ENCODE assay signal across 10 cellular contexts in the genomic region with DNA sequence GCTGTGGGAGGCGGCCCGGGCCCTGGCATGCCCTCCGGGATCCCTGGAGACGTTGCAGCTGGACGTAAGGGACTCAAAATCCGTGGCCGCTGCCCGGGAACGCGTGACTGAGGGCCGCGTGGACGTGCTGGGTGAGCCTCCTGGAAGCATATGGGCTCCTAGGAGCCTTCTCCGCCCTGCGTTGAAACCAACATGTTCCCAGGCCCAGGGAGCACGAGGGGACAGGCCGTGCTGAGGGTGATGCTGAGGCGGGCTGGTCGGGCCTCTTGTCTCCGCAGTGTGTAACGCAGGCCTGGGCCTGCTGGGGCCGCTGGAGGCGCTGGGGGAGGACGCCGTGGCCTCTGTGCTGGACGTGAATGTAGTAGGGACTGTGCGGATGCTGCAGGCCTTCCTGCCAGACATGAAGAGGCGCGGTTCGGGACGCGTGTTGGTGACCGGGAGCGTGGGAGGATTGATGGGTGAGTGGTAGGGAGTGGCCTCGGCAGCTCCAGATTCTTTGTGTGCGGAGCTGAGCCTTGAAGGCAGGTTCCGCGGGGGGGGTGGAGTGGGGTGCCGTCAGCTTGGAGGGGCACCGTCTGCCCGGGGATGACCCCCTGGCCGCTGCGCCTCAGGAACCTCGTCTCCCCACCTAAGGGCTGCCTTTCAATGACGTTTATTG. TPM values are rescaled to one million over a fixed set of nuclear protein-coding genes. Genes with fewer than 3 reads are reported as not detected.
A peak's percentile ranks its signal among the peaks of the same experiment; 100 is the strongest.
DNase-seq lines count a peak whose midpoint lies in the region; ATAC-seq lines count a peak whose summit lies in the region.
"Had no signal": no experiment of that assay in that cellular context is flagged by ENCODE, and none has a peak within 500 bp of the region (broad histone marks: within the 10 kb centered on the region; RNA-seq: fewer than 3 reads in every experiment).

No MANE protein-coding gene starts in this region.

- no peak for ATAC-seq in activated CD8-positive, alpha-beta memory T cell treated with anti-CD3 and anti-CD28 coated beads, Interleukin-2, amount 10 ng/mL, durations not matched to agents 7 days and 5 days
- ATAC-seq in GM21786 (IDR thresholded peaks at IDR 0.05; ENCODE audit: unreplicated experiment) (no peak), HG03432 (IDR thresholded peaks at IDR 0.05; ENCODE audit: unreplicated experiment) (no peak)

- peaks cover 3% of the 10 kb centered on the region for H3K36me3 Mint-ChIP-seq in activated CD8-positive, alpha-beta memory T cell treated with anti-CD3 and anti-CD28 coated beads, Interleukin-2, amount 10 ng/mL, durations not matched to agents 7 days and 5 days
- peaks cover 1% of the 10 kb centered on the region for H3K36me3 Mint-ChIP-seq in activated T-helper 1 cell treated with anti-CD3 and anti-CD28 coated beads, Interleukin-12 subunit alpha, Interleukin-12 subunit beta, Interleukin-2, Interleukin-4 antibody, amounts not matched to agents 30 ng/mL and 10 ng/mL and 1 ng/mL, durations not matched to agents 14 hours and 24 hours and 36 hours (ENCODE audit: low read depth)

- H3K27ac ChIP-seq in iPS-18a (ENCODE audit: low read length): no peak overlapping the region
- peak overlapping the region; percentile 75 for H3K27ac ChIP-seq in subcutaneous abdominal adipose tissue (ENCODE audit: low read depth, low read length)

- DNase-seq in activated CD8-positive, alpha-beta memory T cell treated with anti-CD3 and anti-CD28 coated beads, Interleukin-2, amount 10 ng/mL, durations not matched to agents 7 days and 5 days: no peak
- DNase-seq in activated CD8-positive, alpha-beta memory T cell treated with anti-CD3 and anti-CD28 coated beads for 24 hours: no peak
- DNase-seq in activated T-helper 1 cell treated with anti-CD3 and anti-CD28 coated beads, Interleukin-12 subunit alpha, Interleukin-12 subunit beta, Interleukin-2, Interleukin-4 antibody, amounts not matched to agents 30 ng/mL and 10 ng/mL and 1 ng/mL, durations not matched to agents 14 hours and 24 hours and 36 hours (ENCODE audit: low spot score): no peak
- DNase-seq in HK-2 (ENCODE audit: unreplicated experiment): no peak
- DNase-seq: NCI-H1930 had no signal

- H3K27me3 ChIP-seq in iPS-18a (ENCODE audit: control insufficient read depth, insufficient read depth, low read length) (peaks cover 8% of the 10 kb centered on the region), subcutaneous abdominal adipose tissue (ENCODE audit: control insufficient read depth in 5 of 5, insufficient read depth in 4 of 5, low read length in 5 of 5) (peaks cover 0 to 6% (median 0%) of the 10 kb centered on the region in 5 donors)

- intact Hi-C loops in activated T-helper 1 cell treated with anti-CD3 and anti-CD28 coated beads, Interleukin-12 subunit alpha, Interleukin-12 subunit beta, Interleukin-2, Interleukin-4 antibody, amounts not matched to agents 30 ng/mL and 10 ng/mL and 1 ng/mL, durations not matched to agents 14 hours and 24 hours and 36 hours (cut with micrococcal nuclease): no loop called here

- H3K9me3 ChIP-seq in iPS-18a (ENCODE audit: control insufficient read depth, low read depth, low read length) (no peaks in the 10 kb centered on the region), subcutaneous abdominal adipose tissue (ENCODE audit: control insufficient read depth in 5 of 5, low read length in 5 of 5) (no peaks in the 10 kb centered on the region)
- H3K9me3 ChIP-seq: left lung had no signal

- H3K27me3 Mint-ChIP-seq in activated CD8-positive, alpha-beta memory T cell treated with anti-CD3 and anti-CD28 coated beads, Interleukin-2, amount 10 ng/mL, durations not matched to agents 7 days and 5 days: no peaks in the 10 kb centered on the region
- no peaks in the 10 kb centered on the region for H3K27me3 Mint-ChIP-seq in activated T-helper 1 cell treated with anti-CD3 and anti-CD28 coated beads, Interleukin-12 subunit alpha, Interleukin-12 subunit beta, Interleukin-2, Interleukin-4 antibody, amounts not matched to agents 30 ng/mL and 10 ng/mL and 1 ng/mL, durations not matched to agents 14 hours and 24 hours and 36 hours (ENCODE audit: insufficient read depth)

- H3K4me3 Mint-ChIP-seq in activated CD8-positive, alpha-beta memory T cell treated with anti-CD3 and anti-CD28 coated beads, Interleukin-2, amount 10 ng/mL, durations not matched to agents 7 days and 5 days: peak overlapping the region; percentile 85
- H3K4me3 Mint-ChIP-seq in activated T-helper 1 cell treated with anti-CD3 and anti-CD28 coated beads, Interleukin-12 subunit alpha, Interleukin-12 subunit beta, Interleukin-2, Interleukin-4 antibody, amounts not matched to agents 30 ng/mL and 10 ng/mL and 1 ng/mL, durations not matched to agents 14 hours and 24 hours and 36 hours: peak overlapping the region; percentile 94

- CTCF ChIA-PET in activated CD8-positive, alpha-beta memory T cell treated with anti-CD3 and anti-CD28 coated beads, Interleukin-2, amount 10 ng/mL, durations not matched to agents 7 days and 5 days (lab: Charles Lee): interaction anchor here (1.1 to 2.4 kb wide), 5 partner anchors 11 to 25 kb away, joined by 3 to 18 read pairs (median 6); a partner anchor contains a TSS

- H3K4me1 Mint-ChIP-seq in activated CD8-positive, alpha-beta memory T cell treated with anti-CD3 and anti-CD28 coated beads, Interleukin-2, amount 10 ng/mL, durations not matched to agents 7 days and 5 days: peaks cover 30% of the 10 kb centered on the region
- H3K4me1 Mint-ChIP-seq in activated T-helper 1 cell treated with anti-CD3 and anti-CD28 coated beads, Interleukin-12 subunit alpha, Interleukin-12 subunit beta, Interleukin-2, Interleukin-4 antibody, amounts not matched to agents 30 ng/mL and 10 ng/mL and 1 ng/mL, durations not matched to agents 14 hours and 24 hours and 36 hours (ENCODE audit: low read depth): peaks cover 14% of the 10 kb centered on the region

- H3K27ac Mint-ChIP-seq in activated CD8-positive, alpha-beta memory T cell treated with anti-CD3 and anti-CD28 coated beads, Interleukin-2, amount 10 ng/mL, durations not matched to agents 7 days and 5 days: no peak overlapping the region
- peak overlapping the region; percentile 95 for H3K27ac Mint-ChIP-seq in activated T-helper 1 cell treated with anti-CD3 and anti-CD28 coated beads, Interleukin-12 subunit alpha, Interleukin-12 subunit beta, Interleukin-2, Interleukin-4 antibody, amounts not matched to agents 30 ng/mL and 10 ng/mL and 1 ng/mL, durations not matched to agents 14 hours and 24 hours and 36 hours

- H3K4me3 ChIP-seq in iPS-18a (ENCODE audit: low read length) (peak overlapping the region; percentile 90), subcutaneous abdominal adipose tissue (ENCODE audit: low read depth in 1 of 5, low read length in 5 of 5) (peak overlapping the region in 3 of 5 donors; percentile 89 to 94 (median 91))

- H3K9ac ChIP-seq in iPS-18a (ENCODE audit: low read length) (no peak overlapping the region), subcutaneous abdominal adipose tissue (ENCODE audit: low read length in 5 of 5) (peak overlapping the region in 3 of 5 donors; percentile 89 to 91 (median 89))

- H3K36me3 ChIP-seq in iPS-18a (ENCODE audit: control insufficient read depth, low read depth, low read length): no peaks in the 10 kb centered on the region
- H3K36me3 ChIP-seq in subcutaneous abdominal adipose tissue (ENCODE audit: control insufficient read depth in 5 of 5, insufficient read depth in 5 of 5, low read length in 5 of 5): no peaks in the 10 kb centered on the region
- H3K36me3 ChIP-seq: left lung had no signal

- H3K4me1 ChIP-seq in iPS-18a (ENCODE audit: control insufficient read depth, low read depth, low read length): no peaks in the 10 kb centered on the region
- H3K4me1 ChIP-seq in subcutaneous abdominal adipose tissue (ENCODE audit: control insufficient read depth in 5 of 5, insufficient read depth in 5 of 5, low read length in 5 of 5): peaks cover 6 to 53% (median 44%) of the 10 kb centered on the region in 5 donors

- H3K9me3 Mint-ChIP-seq in activated CD8-positive, alpha-beta memory T cell treated with anti-CD3 and anti-CD28 coated beads, Interleukin-2, amount 10 ng/mL, durations not matched to agents 7 days and 5 days (ENCODE audit: low read depth): no peaks in the 10 kb centered on the region
- H3K9me3 Mint-ChIP-seq in activated T-helper 1 cell treated with anti-CD3 and anti-CD28 coated beads, Interleukin-12 subunit alpha, Interleukin-12 subunit beta, Interleukin-2, Interleukin-4 antibody, amounts not matched to agents 30 ng/mL and 10 ng/mL and 1 ng/mL, durations not matched to agents 14 hours and 24 hours and 36 hours: no peaks in the 10 kb centered on the region

RNA-seq across cellular contexts. Expression of a gene that starts 0.6 kb away (rescaled TPM):
- total RNA-seq in activated CD8-positive, alpha-beta memory T cell treated with anti-CD3 and anti-CD28 coated beads, Interleukin-2, amount 10 ng/mL, durations not matched to agents 7 days and 5 days: 1 to 10 TPM in 1 of 2 experiments, under 1 TPM in 1; 0.70 to 1.1 TPM
- 0.49 and 0.78 TPM in 2 replicates for total RNA-seq in activated T-helper 1 cell treated with anti-CD3 and anti-CD28 coated beads, Interleukin-12 subunit alpha, Interleukin-12 subunit beta, Interleukin-2, Interleukin-4 antibody, amounts not matched to agents 30 ng/mL and 10 ng/mL and 1 ng/mL, durations not matched to agents 14 hours and 24 hours and 36 hours

RNA-seq across cellular contexts. Expression of a gene that starts 8.7 kb away (rescaled TPM):
- 100 to 1,000 TPM in 1 of 2 experiments, 10 to 100 TPM in 1; 95.9 to 108 TPM for total RNA-seq in activated CD8-positive, alpha-beta memory T cell treated with anti-CD3 and anti-CD28 coated beads, Interleukin-2, amount 10 ng/mL, durations not matched to agents 7 days and 5 days
- total RNA-seq in activated T-helper 1 cell treated with anti-CD3 and anti-CD28 coated beads, Interleukin-12 subunit alpha, Interleukin-12 subunit beta, Interleukin-2, Interleukin-4 antibody, amounts not matched to agents 30 ng/mL and 10 ng/mL and 1 ng/mL, durations not matched to agents 14 hours and 24 hours and 36 hours: 93.1 and 95.4 TPM in 2 replicates

RNA-seq across cellular contexts. Expression of a gene that starts 13.6 kb away (rescaled TPM):
- total RNA-seq in activated CD8-positive, alpha-beta memory T cell treated with anti-CD3 and anti-CD28 coated beads, Interleukin-2, amount 10 ng/mL, durations not matched to agents 7 days and 5 days: 10 to 100 TPM; 54.8 to 60.4 TPM
- 74.1 and 75.4 TPM in 2 replicates for total RNA-seq in activated T-helper 1 cell treated with anti-CD3 and anti-CD28 coated beads, Interleukin-12 subunit alpha, Interleukin-12 subunit beta, Interleukin-2, Interleukin-4 antibody, amounts not matched to agents 30 ng/mL and 10 ng/mL and 1 ng/mL, durations not matched to agents 14 hours and 24 hours and 36 hours

RNA-seq across cellular contexts. Expression of a gene that starts 17.2 kb away (rescaled TPM):
- 10 to 100 TPM; 18.2 to 19.4 TPM for total RNA-seq in activated CD8-positive, alpha-beta memory T cell treated with anti-CD3 and anti-CD28 coated beads, Interleukin-2, amount 10 ng/mL, durations not matched to agents 7 days and 5 days
- total RNA-seq in activated T-helper 1 cell treated with anti-CD3 and anti-CD28 coated beads, Interleukin-12 subunit alpha, Interleukin-12 subunit beta, Interleukin-2, Interleukin-4 antibody, amounts not matched to agents 30 ng/mL and 10 ng/mL and 1 ng/mL, durations not matched to agents 14 hours and 24 hours and 36 hours: 18.2 and 20.8 TPM in 2 replicates

RNA-seq across cellular contexts. Expression of a gene that starts 24.2 kb away (rescaled TPM):
- 10 to 100 TPM; 24.4 to 25.5 TPM for total RNA-seq in activated CD8-positive, alpha-beta memory T cell treated with anti-CD3 and anti-CD28 coated beads, Interleukin-2, amount 10 ng/mL, durations not matched to agents 7 days and 5 days
- 27.6 and 31.5 TPM in 2 replicates for total RNA-seq in activated T-helper 1 cell treated with anti-CD3 and anti-CD28 coated beads, Interleukin-12 subunit alpha, Interleukin-12 subunit beta, Interleukin-2, Interleukin-4 antibody, amounts not matched to agents 30 ng/mL and 10 ng/mL and 1 ng/mL, durations not matched to agents 14 hours and 24 hours and 36 hours
